ENCODE assay signal across 1 cellular context in genomic region chr3:32502089-32502943, GRCh38.
TF ChIP-seq lines count a peak whose summit lies in the region.

A gene with protein sequence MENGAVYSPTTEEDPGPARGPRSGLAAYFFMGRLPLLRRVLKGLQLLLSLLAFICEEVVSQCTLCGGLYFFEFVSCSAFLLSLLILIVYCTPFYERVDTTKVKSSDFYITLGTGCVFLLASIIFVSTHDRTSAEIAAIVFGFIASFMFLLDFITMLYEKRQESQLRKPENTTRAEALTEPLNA (minus strand): TSS chr3:32502852. CDS start chr3:32502745, 107 bp downstream.

TF ChIP-seq in WTC11, 78 proteins besides CTCF, POLR2A, EP300 and RAD21 (continued from another document):
- TF ChIP-seq FOXP4 (CRISPR knock-in tag; IDR thresholded peaks at IDR 0.05) (0 out of 2 replicates have a peak, but pooled peaks have one; percentile 23), ESRRA (CRISPR knock-in tag; IDR thresholded peaks at IDR 0.05; ENCODE audit: borderline replicate concordance) (no peak), CREB1 (CRISPR knock-in tag; IDR thresholded peaks at IDR 0.05) (no peak), SMAD3 (CRISPR knock-in tag; IDR thresholded peaks at IDR 0.05; ENCODE audit: borderline replicate concordance) (no peak), ETV6 (CRISPR knock-in tag; IDR thresholded peaks at IDR 0.05) (peak; percentile 53; the same call in 1 of the 2 replicates), HMGXB4 (CRISPR knock-in tag; IDR thresholded peaks at IDR 0.05) (peak; percentile 73; the same call in 1 of the 2 replicates), ZNF532 (CRISPR knock-in tag; IDR thresholded peaks at IDR 0.05; ENCODE audit: borderline replicate concordance) (no peak), SP1 (CRISPR knock-in tag; conservative IDR thresholded peaks at IDR 0.05) (0 out of 2 replicates have a peak, but pooled peaks have one; percentile 24), GABPB1 (CRISPR knock-in tag; IDR thresholded peaks at IDR 0.05) (0 out of 2 replicates have a peak, but pooled peaks have one; percentile 6), ZNF121 (CRISPR knock-in tag; IDR thresholded peaks at IDR 0.05) (peak; percentile 96), STAT6 (CRISPR knock-in tag; conservative IDR thresholded peaks at IDR 0.05; ENCODE audit: low read depth) (no peak), PRDM15 (CRISPR knock-in tag; IDR thresholded peaks at IDR 0.05) (no peak)
- TF ChIP-seq, protein P1, sequence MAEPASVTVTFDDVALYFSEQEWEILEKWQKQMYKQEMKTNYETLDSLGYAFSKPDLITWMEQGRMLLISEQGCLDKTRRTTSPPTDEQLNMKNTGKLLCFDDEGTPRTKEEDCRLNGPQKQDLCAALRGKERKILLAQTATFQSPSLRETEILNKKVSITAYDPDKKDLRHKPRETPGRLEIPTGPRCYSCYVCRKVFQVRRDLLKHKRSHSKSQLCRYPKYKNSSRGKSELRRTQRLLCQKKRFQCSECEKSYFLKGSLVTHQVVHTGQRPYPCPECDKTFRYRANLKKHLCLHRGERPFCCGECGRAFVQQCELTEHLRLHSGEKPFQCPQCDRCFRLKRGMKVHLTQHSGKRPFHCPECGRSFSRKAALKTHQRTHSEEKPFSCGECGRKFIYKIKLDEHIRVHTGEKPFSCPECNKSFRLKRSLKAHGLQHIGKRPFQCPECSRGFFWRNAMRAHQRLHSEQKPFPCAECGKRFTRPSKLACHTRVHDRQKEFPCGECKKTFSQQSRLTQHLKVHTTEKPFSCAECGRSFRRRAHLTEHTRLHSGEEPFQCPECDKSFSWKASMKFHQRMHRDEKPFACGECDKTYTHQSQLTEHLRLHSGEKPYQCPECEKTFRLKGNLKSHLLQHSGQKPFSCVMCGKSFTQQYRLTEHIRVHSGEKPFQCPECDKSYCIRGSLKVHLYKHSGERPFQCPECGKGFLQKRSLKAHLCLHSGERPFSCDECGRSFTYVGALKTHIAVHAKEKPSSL (CRISPR knock-in tag; conservative IDR thresholded peaks at IDR 0.05): no peak
